Comparison of ENCODE assay signal across 8 cellular contexts in the genomic region with DNA sequence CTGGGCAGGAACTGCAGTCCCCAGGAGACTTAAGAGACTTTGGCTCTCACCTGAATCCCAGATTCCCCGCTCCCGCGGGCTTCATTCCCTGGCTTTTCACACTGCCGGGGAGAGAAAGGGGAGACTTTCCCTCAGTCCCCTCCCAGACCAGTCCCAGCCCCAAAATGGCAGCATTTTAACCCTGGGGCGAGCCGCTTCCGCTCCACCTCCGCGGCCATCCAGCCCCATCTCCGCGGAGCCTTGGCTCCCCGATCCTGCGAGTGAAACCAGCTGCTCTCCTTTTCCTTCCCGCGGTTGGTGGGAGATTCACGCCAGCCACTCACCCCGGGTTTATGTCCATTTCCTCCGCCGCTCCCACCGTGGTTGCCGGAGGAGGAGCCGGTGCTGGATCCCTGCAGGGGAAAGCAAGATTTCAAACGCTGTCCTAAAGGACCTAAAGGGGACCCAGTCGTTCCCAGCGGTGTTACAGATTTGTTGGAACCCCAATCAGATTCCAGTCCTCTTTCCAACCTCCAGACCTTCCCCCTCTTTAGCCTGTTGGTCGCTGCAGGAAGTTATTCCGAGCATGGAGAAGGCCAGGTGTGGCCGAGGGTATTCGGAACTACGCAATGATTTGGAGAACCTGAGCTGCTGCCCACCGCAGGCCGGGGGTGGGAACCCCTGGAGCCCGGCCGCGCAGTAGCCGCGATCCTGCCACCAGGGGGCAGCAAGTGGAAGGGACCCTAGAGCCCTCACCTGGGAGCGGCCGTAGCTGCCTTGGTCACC. TPM values are rescaled to one million over a fixed set of nuclear protein-coding genes. Genes with fewer than 3 reads are reported as not detected.
A peak's percentile ranks its signal among the peaks of the same experiment; 100 is the strongest.
DNase-seq lines count a peak whose midpoint lies in the region; ATAC-seq and TF ChIP-seq lines count a peak whose summit lies in the region.

No MANE protein-coding gene starts in this region.

- H3K36me3 Mint-ChIP-seq in activated T-helper 1 cell treated with anti-CD3 and anti-CD28 coated beads, Interleukin-12 subunit alpha, Interleukin-12 subunit beta, Interleukin-2, Interleukin-4 antibody, amounts not matched to agents 30 ng/mL and 10 ng/mL and 1 ng/mL, durations not matched to agents 14 hours and 24 hours and 36 hours (ENCODE audit: low read depth): no peaks in the 10 kb centered on the region
- no peaks in the 10 kb centered on the region for H3K36me3 Mint-ChIP-seq in nephron progenitor cell (ENCODE audit: low read depth)
- H3K36me3 Mint-ChIP-seq in stimulated activated naive CD8-positive, alpha-beta T cell treated with anti-CD3 and anti-CD28 coated beads, Interleukin-15, Interleukin-2, amounts not matched to agents 100 ng/mL and 50 ng/mL, for 24 hours (ENCODE audit: low read depth): no peaks in the 10 kb centered on the region

- peak; percentile 56 for ATAC-seq in HG03135 (IDR thresholded peaks at IDR 0.05; ENCODE audit: unreplicated experiment)
- no peak for ATAC-seq in HG03442 (IDR thresholded peaks at IDR 0.05; ENCODE audit: unreplicated experiment)

- H3K27ac Mint-ChIP-seq in activated T-helper 1 cell treated with anti-CD3 and anti-CD28 coated beads, Interleukin-12 subunit alpha, Interleukin-12 subunit beta, Interleukin-2, Interleukin-4 antibody, amounts not matched to agents 30 ng/mL and 10 ng/mL and 1 ng/mL, durations not matched to agents 14 hours and 24 hours and 36 hours: no peak overlapping the region
- H3K27ac Mint-ChIP-seq in nephron progenitor cell: no peak overlapping the region
- H3K27ac Mint-ChIP-seq in stimulated activated naive CD8-positive, alpha-beta T cell treated with anti-CD3 and anti-CD28 coated beads, Interleukin-15, Interleukin-2, amounts not matched to agents 100 ng/mL and 50 ng/mL, for 24 hours: no peak overlapping the region

- peaks cover 6% of the 10 kb centered on the region for H3K4me1 Mint-ChIP-seq in activated T-helper 1 cell treated with anti-CD3 and anti-CD28 coated beads, Interleukin-12 subunit alpha, Interleukin-12 subunit beta, Interleukin-2, Interleukin-4 antibody, amounts not matched to agents 30 ng/mL and 10 ng/mL and 1 ng/mL, durations not matched to agents 14 hours and 24 hours and 36 hours (ENCODE audit: low read depth)
- H3K4me1 Mint-ChIP-seq in nephron progenitor cell: peaks cover 67% of the 10 kb centered on the region
- peaks cover 13% of the 10 kb centered on the region for H3K4me1 Mint-ChIP-seq in stimulated activated naive CD8-positive, alpha-beta T cell treated with anti-CD3 and anti-CD28 coated beads, Interleukin-15, Interleukin-2, amounts not matched to agents 100 ng/mL and 50 ng/mL, for 24 hours (ENCODE audit: low read depth)

- H3K36me3 ChIP-seq in OCI-LY3 (replicated peaks; ENCODE audit: low read depth, low read length): no peaks in the 10 kb centered on the region

- H3K4me3 ChIP-seq in OCI-LY3 (ENCODE audit: low read length): peak overlapping the region; percentile 76
- peak overlapping the region; percentile 48 for H3K4me3 ChIP-seq in fibroblast of the aortic adventitia (ENCODE audit: low read depth, low read length)

- DNase-seq in D341Med (ENCODE audit: low spot score) (peak; percentile 90), fibroblast of the aortic adventitia (ENCODE audit: low read depth) (peak; percentile 38), nephron progenitor cell (peak; percentile 95)
- peak; percentile 46 for DNase-seq in activated T-helper 1 cell treated with anti-CD3 and anti-CD28 coated beads, Interleukin-12 subunit alpha, Interleukin-12 subunit beta, Interleukin-2, Interleukin-4 antibody, amounts not matched to agents 30 ng/mL and 10 ng/mL and 1 ng/mL, durations not matched to agents 14 hours and 24 hours and 36 hours (ENCODE audit: low spot score)

- H4K20me1 ChIP-seq in OCI-LY3 (ENCODE audit: insufficient read depth, low read length): no peaks in the 10 kb centered on the region

- H3K9ac ChIP-seq in OCI-LY3 (ENCODE audit: low read length): peak overlapping the region; percentile 61

- intact Hi-C loops in activated T-helper 1 cell treated with anti-CD3 and anti-CD28 coated beads, Interleukin-12 subunit alpha, Interleukin-12 subunit beta, Interleukin-2, Interleukin-4 antibody, amounts not matched to agents 30 ng/mL and 10 ng/mL and 1 ng/mL, durations not matched to agents 14 hours and 24 hours and 36 hours (cut with micrococcal nuclease): loop anchor here (1.0 to 2.0 kb wide), 3 partner anchors 25 to 82 kb away; no protein-coding TSS in a partner anchor

- no peak overlapping the region for H3K27ac ChIP-seq in OCI-LY3 (ENCODE audit: low read length)

- peak overlapping the region; percentile 89 for H2AFZ ChIP-seq in OCI-LY3 (ENCODE audit: low read depth, low read length)

- peak overlapping the region; percentile 74 for H3K4me2 ChIP-seq in OCI-LY3 (ENCODE audit: low read length)

- H3K27me3 Mint-ChIP-seq in activated T-helper 1 cell treated with anti-CD3 and anti-CD28 coated beads, Interleukin-12 subunit alpha, Interleukin-12 subunit beta, Interleukin-2, Interleukin-4 antibody, amounts not matched to agents 30 ng/mL and 10 ng/mL and 1 ng/mL, durations not matched to agents 14 hours and 24 hours and 36 hours (ENCODE audit: insufficient read depth): peaks cover 45% of the 10 kb centered on the region
- peaks cover 71% of the 10 kb centered on the region for H3K27me3 Mint-ChIP-seq in nephron progenitor cell (ENCODE audit: low read depth, poor library complexity)
- H3K27me3 Mint-ChIP-seq in stimulated activated naive CD8-positive, alpha-beta T cell treated with anti-CD3 and anti-CD28 coated beads, Interleukin-15, Interleukin-2, amounts not matched to agents 100 ng/mL and 50 ng/mL, for 24 hours: peaks cover 45% of the 10 kb centered on the region

- peaks cover 60% of the 10 kb centered on the region for H3K27me3 ChIP-seq in OCI-LY3 (ENCODE audit: low read depth, low read length)

- H3K79me2 ChIP-seq in OCI-LY3 (ENCODE audit: low read length): no peaks in the 10 kb centered on the region

- no peaks in the 10 kb centered on the region for H3K9me3 ChIP-seq in OCI-LY3 (ENCODE audit: insufficient read depth, low read length)

- no peaks in the 10 kb centered on the region for H3K9me3 Mint-ChIP-seq in activated T-helper 1 cell treated with anti-CD3 and anti-CD28 coated beads, Interleukin-12 subunit alpha, Interleukin-12 subunit beta, Interleukin-2, Interleukin-4 antibody, amounts not matched to agents 30 ng/mL and 10 ng/mL and 1 ng/mL, durations not matched to agents 14 hours and 24 hours and 36 hours
- H3K9me3 Mint-ChIP-seq in nephron progenitor cell: no peaks in the 10 kb centered on the region
- no peaks in the 10 kb centered on the region for H3K9me3 Mint-ChIP-seq in stimulated activated naive CD8-positive, alpha-beta T cell treated with anti-CD3 and anti-CD28 coated beads, Interleukin-15, Interleukin-2, amounts not matched to agents 100 ng/mL and 50 ng/mL, for 24 hours

- TF ChIP-seq CTCF in OCI-LY3 (IDR thresholded peaks at IDR 0.05; ENCODE audit: low read depth, low read length): peak; percentile 98
- peak; percentile 90 for TF ChIP-seq CTCF in fibroblast of the aortic adventitia (IDR thresholded peaks at IDR 0.05; ENCODE audit: insufficient read depth, low read length)
- TF ChIP-seq CTCF in nephron progenitor cell (IDR thresholded peaks at IDR 0.05): peak; percentile 98

- peak overlapping the region; percentile 57 for H3K4me3 Mint-ChIP-seq in activated T-helper 1 cell treated with anti-CD3 and anti-CD28 coated beads, Interleukin-12 subunit alpha, Interleukin-12 subunit beta, Interleukin-2, Interleukin-4 antibody, amounts not matched to agents 30 ng/mL and 10 ng/mL and 1 ng/mL, durations not matched to agents 14 hours and 24 hours and 36 hours
- H3K4me3 Mint-ChIP-seq in nephron progenitor cell: peak overlapping the region; percentile 90
- peak overlapping the region; percentile 63 for H3K4me3 Mint-ChIP-seq in stimulated activated naive CD8-positive, alpha-beta T cell treated with anti-CD3 and anti-CD28 coated beads, Interleukin-15, Interleukin-2, amounts not matched to agents 100 ng/mL and 50 ng/mL, for 24 hours

- peaks cover 7% of the 10 kb centered on the region for H3K4me1 ChIP-seq in OCI-LY3 (ENCODE audit: low read length)

RNA-seq across cellular contexts. Expression of a gene that starts 3.4 kb away (rescaled TPM):
- total RNA-seq in activated T-helper 1 cell treated with anti-CD3 and anti-CD28 coated beads, Interleukin-12 subunit alpha, Interleukin-12 subunit beta, Interleukin-2, Interleukin-4 antibody, amounts not matched to agents 30 ng/mL and 10 ng/mL and 1 ng/mL, durations not matched to agents 14 hours and 24 hours and 36 hours: not detected in 2 replicates
- total RNA-seq in fibroblast of the aortic adventitia (ENCODE audit: low replicate concordance): 11.4 and 63.0 TPM in 2 replicates

RNA-seq across cellular contexts. Expression of a gene that starts 18.1 kb away (rescaled TPM):
- total RNA-seq in activated T-helper 1 cell treated with anti-CD3 and anti-CD28 coated beads, Interleukin-12 subunit alpha, Interleukin-12 subunit beta, Interleukin-2, Interleukin-4 antibody, amounts not matched to agents 30 ng/mL and 10 ng/mL and 1 ng/mL, durations not matched to agents 14 hours and 24 hours and 36 hours: not detected in 2 replicates
- total RNA-seq in fibroblast of the aortic adventitia (ENCODE audit: low replicate concordance): 4.1 and 13.2 TPM in 2 replicates

RNA-seq across cellular contexts. Expression of a gene that starts 19.8 kb away (rescaled TPM):
- not detected in 2 replicates for total RNA-seq in activated T-helper 1 cell treated with anti-CD3 and anti-CD28 coated beads, Interleukin-12 subunit alpha, Interleukin-12 subunit beta, Interleukin-2, Interleukin-4 antibody, amounts not matched to agents 30 ng/mL and 10 ng/mL and 1 ng/mL, durations not matched to agents 14 hours and 24 hours and 36 hours
- total RNA-seq in fibroblast of the aortic adventitia (ENCODE audit: low replicate concordance): not detected in 2 replicates

RNA-seq across cellular contexts. Expression of a gene that starts 23.2 kb away (rescaled TPM):
- not detected in 2 replicates for total RNA-seq in activated T-helper 1 cell treated with anti-CD3 and anti-CD28 coated beads, Interleukin-12 subunit alpha, Interleukin-12 subunit beta, Interleukin-2, Interleukin-4 antibody, amounts not matched to agents 30 ng/mL and 10 ng/mL and 1 ng/mL, durations not matched to agents 14 hours and 24 hours and 36 hours
- total RNA-seq in fibroblast of the aortic adventitia (ENCODE audit: low replicate concordance): not detected in 2 replicates

RNA-seq across cellular contexts. Expression of a gene that starts 35.4 kb away (rescaled TPM):
- total RNA-seq in activated T-helper 1 cell treated with anti-CD3 and anti-CD28 coated beads, Interleukin-12 subunit alpha, Interleukin-12 subunit beta, Interleukin-2, Interleukin-4 antibody, amounts not matched to agents 30 ng/mL and 10 ng/mL and 1 ng/mL, durations not matched to agents 14 hours and 24 hours and 36 hours: 122 and 123 TPM in 2 replicates
- total RNA-seq in fibroblast of the aortic adventitia (ENCODE audit: low replicate concordance): 25.0 and 63.7 TPM in 2 replicates

Comparison
In these comparisons a context has a peak if more than half of its experiments do, and no peak if none do; other contexts are left out.
1. DNase-seq: peak in every context shown above with its lines; median percentile 95 in nephron progenitor cell; 90 in D341Med; 46 in activated T-helper 1 cell treated with anti-CD3 and anti-CD28 coated beads, Interleukin-12 subunit alpha, Interleukin-12 subunit beta, Interleukin-2, Interleukin-4 antibody, amounts not matched to agents 30 ng/mL and 10 ng/mL and 1 ng/mL, durations not matched to agents 14 hours and 24 hours and 36 hours; 38 in fibroblast of the aortic adventitia.
2. RNA of a gene that starts 3.4 kb away (total RNA-seq): 11.4 to 63.0 TPM in fibroblast of the aortic adventitia; not detected in activated T-helper 1 cell treated with anti-CD3 and anti-CD28 coated beads, Interleukin-12 subunit alpha, Interleukin-12 subunit beta, Interleukin-2, Interleukin-4 antibody, amounts not matched to agents 30 ng/mL and 10 ng/mL and 1 ng/mL, durations not matched to agents 14 hours and 24 hours and 36 hours; every median in the first group is over 10 times any median in the second.
3. Peak in every context shown above with its lines, with median percentiles within 50 percentile points of each other: CTCF ChIP-seq and H3K4me3 Mint-ChIP-seq.